17 cellular contexts compared by ENCODE assay signal in the genomic region with DNA sequence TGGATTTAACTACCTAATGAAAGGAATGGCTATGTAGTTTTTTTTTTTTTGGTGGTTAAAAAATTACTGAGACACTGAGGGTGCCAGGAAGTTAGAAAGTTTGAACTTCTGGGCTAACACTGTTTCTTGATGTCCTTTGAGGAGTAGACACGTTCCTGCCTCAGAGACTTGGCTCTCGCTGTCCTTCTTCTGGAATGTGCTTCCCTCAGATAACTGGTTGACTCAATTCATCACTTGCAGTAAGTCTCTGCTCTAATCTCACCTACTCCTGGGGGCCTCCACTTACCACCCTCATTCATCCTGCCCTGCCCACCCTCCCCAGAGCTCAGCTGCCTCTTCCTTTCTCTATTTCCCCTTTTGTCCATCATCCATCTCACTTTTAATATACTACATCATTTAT.
A peak's percentile ranks its signal among the peaks of the same experiment; 100 is the strongest.
DNase-seq lines count a peak whose midpoint lies in the region; ATAC-seq and TF ChIP-seq lines count a peak whose summit lies in the region.
"Had no signal": no experiment of that assay in that cellular context is flagged by ENCODE, and none has a peak within 500 bp of the region (broad histone marks: within the 10 kb centered on the region; RNA-seq: fewer than 3 reads in every experiment).

No MANE protein-coding gene starts in this region.

- no peaks in the 10 kb centered on the region for H3K36me3 ChIP-seq in mesendoderm (ENCODE audit: control insufficient read depth, insufficient read depth, low read length)
- H3K36me3 ChIP-seq: BLaER1 treated with 17β-estradiol and CSF1 and Interleukin-3, amounts not matched to agents 10 nM and 100 nM had no signal

- ATAC-seq in HG03378 (IDR thresholded peaks at IDR 0.05; ENCODE audit: unreplicated experiment) (no peak), HG02885 (IDR thresholded peaks at IDR 0.05; ENCODE audit: poor library complexity, unreplicated experiment) (no peak)
- ATAC-seq: CD8-positive, alpha-beta T cell had no signal

- H3K79me2 ChIP-seq in mesendoderm (ENCODE audit: control insufficient read depth, insufficient read depth, low read length): no peaks in the 10 kb centered on the region

- H3K4me3 ChIP-seq in choroid plexus epithelial cell (ENCODE audit: low read depth, low read length) (no peak overlapping the region), mesendoderm (ENCODE audit: low read length) (no peak overlapping the region)
- H3K4me3 ChIP-seq: BLaER1 treated with 17β-estradiol and CSF1 and Interleukin-3, amounts not matched to agents 10 nM and 100 nM had no signal

- no peak overlapping the region for H2BK5ac ChIP-seq in mesendoderm (ENCODE audit: low read length)

- no peak overlapping the region for H3K9ac ChIP-seq in mesendoderm (ENCODE audit: low read length)
- H3K9ac ChIP-seq: BLaER1 treated with 17β-estradiol and CSF1 and Interleukin-3, amounts not matched to agents 10 nM and 100 nM had no signal

- H3K27ac ChIP-seq in mesendoderm (ENCODE audit: low read depth, low read length): no peak overlapping the region
- H3K27ac ChIP-seq: BLaER1 treated with 17β-estradiol and CSF1 and Interleukin-3, amounts not matched to agents 10 nM and 100 nM; C4-2B had no signal

- H3K56ac ChIP-seq in mesendoderm (ENCODE audit: low read length): no peak overlapping the region

- no peak overlapping the region for H3K23ac ChIP-seq in mesendoderm (ENCODE audit: low read length)

- no peak overlapping the region for H2BK15ac ChIP-seq in mesendoderm (replicated peaks; ENCODE audit: low read depth)

- no peak overlapping the region for H3K18ac ChIP-seq in mesendoderm (ENCODE audit: low read length)

- WGBS in mesendoderm (ENCODE audit: extremely low coverage, insufficient coverage, low lambda C conversion rate): no CpG with 5 or more reads among the region's 2 CpGs

- no peak overlapping the region for H2AK5ac ChIP-seq in mesendoderm (ENCODE audit: low read length)

- H4K8ac ChIP-seq in mesendoderm (ENCODE audit: low read depth, low read length): no peak overlapping the region

- H3K4me2 ChIP-seq in mesendoderm (ENCODE audit: low read length): no peak overlapping the region
- H3K4me2 ChIP-seq: BLaER1 treated with 17β-estradiol and CSF1 and Interleukin-3, amounts not matched to agents 10 nM and 100 nM had no signal

- H4K5ac ChIP-seq in mesendoderm (ENCODE audit: low read length): no peak overlapping the region

- no peaks in the 10 kb centered on the region for H3K27me3 ChIP-seq in mesendoderm (ENCODE audit: insufficient read depth, low read length, poor library complexity)
- H3K27me3 ChIP-seq: BLaER1 treated with 17β-estradiol and CSF1 and Interleukin-3, amounts not matched to agents 10 nM and 100 nM had no signal

- H3K4me1 ChIP-seq in mesendoderm (ENCODE audit: control insufficient read depth, low read depth, low read length): peaks cover 12% of the 10 kb centered on the region
- H3K4me1 ChIP-seq: BLaER1 treated with 17β-estradiol and CSF1 and Interleukin-3, amounts not matched to agents 10 nM and 100 nM; Caco-2 had no signal

- H3K79me1 ChIP-seq in mesendoderm (ENCODE audit: low read length): no peaks in the 10 kb centered on the region

- H3K4ac ChIP-seq in mesendoderm (ENCODE audit: low read depth, low read length): no peak overlapping the region

- DNase-seq in amniotic epithelial cell (ENCODE audit: low read depth): peak; percentile 13
- DNase-seq in choroid plexus epithelial cell (ENCODE audit: low read depth): peak; percentile 15
- DNase-seq in mesendoderm: peak; percentile 69
- no peak for DNase-seq in middle frontal gyrus (ENCODE audit: extremely low spot score, low spot score)
- DNase-seq: 8988T; ACHN; AML-193; Caco-2; Calu3; CD4-positive, alpha-beta T cell; CD8-positive, alpha-beta T cell; DMS79 treated with DMSO at 0.1 percent for 48 hours; GF-D8 had no signal

- no peak overlapping the region for H2BK120ac ChIP-seq in mesendoderm (ENCODE audit: low read depth, low read length)

- no peak for TF ChIP-seq CTCF in choroid plexus epithelial cell (conservative IDR thresholded peaks at IDR 0.05; ENCODE audit: low read depth, low read length)
